Comparison of ENCODE assay signal across 8 cellular contexts in genomic region chr15:70100495-70101331, GRCh38. TPM values are rescaled to one million over a fixed set of nuclear protein-coding genes. Genes with fewer than 3 reads are reported as not detected.
DNase-seq lines count a peak whose midpoint lies in the region; ATAC-seq and TF ChIP-seq lines count a peak whose summit lies in the region.

No MANE protein-coding gene starts in this region.

- no peak overlapping the region for H2AK5ac ChIP-seq in mesenchymal stem cell (ENCODE audit: low read length, severe bottlenecking)

- peak overlapping the region; percentile 95 for H4K8ac ChIP-seq in mesenchymal stem cell (ENCODE audit: low read length)

- 2% methylated on average over 50 of the region's 53 CpGs for WGBS in mesenchymal stem cell

- H3K36me3 ChIP-seq in mesenchymal stem cell (ENCODE audit: control insufficient read depth in 1 of 2, insufficient read depth in 2 of 2, low read depth in 1 of 2, low read length in 2 of 2) = no peaks in the 10 kb centered on the region

- H3K4me3 ChIP-seq in choroid plexus epithelial cell (ENCODE audit: low read depth, low read length) (peak overlapping the region; percentile 49), mesenchymal stem cell (ENCODE audit: insufficient read depth in 1 of 2, low read depth in 1 of 2, low read length in 2 of 2) (peak overlapping the region in 1 of 2 experiments; percentile 64)

- H2BK5ac ChIP-seq in mesenchymal stem cell (ENCODE audit: low read depth, low read length, poor library complexity, severe bottlenecking) = no peak overlapping the region

- peak overlapping the region; percentile 93 to 95 for H3K4ac ChIP-seq in mesenchymal stem cell (ENCODE audit: low read depth in 1 of 2, low read length in 2 of 2)

- TF ChIP-seq CTCF in choroid plexus epithelial cell (conservative IDR thresholded peaks at IDR 0.05; ENCODE audit: low read depth, low read length) = peak; percentile 53

- peak overlapping the region; percentile 96 to 100 for H2BK12ac ChIP-seq in mesenchymal stem cell (ENCODE audit: low read length in 2 of 2)

- H3K4me2 ChIP-seq in mesenchymal stem cell (ENCODE audit: low read length, poor library complexity, severe bottlenecking) = peak overlapping the region; percentile 94

- H2AFZ ChIP-seq in mesenchymal stem cell (ENCODE audit: low read depth, low read length) = no peak overlapping the region

- no peak overlapping the region for H3K27ac ChIP-seq in mesenchymal stem cell (ENCODE audit: low read length, poor library complexity, severe bottlenecking)

- H3K23ac ChIP-seq in mesenchymal stem cell (ENCODE audit: low read length in 2 of 2) = peak overlapping the region; percentile 41 to 83

- peaks cover 19 to 29% of the 10 kb centered on the region in 2 experiments for H3K27me3 ChIP-seq in mesenchymal stem cell (ENCODE audit: control insufficient read depth in 1 of 2, insufficient read depth in 1 of 2, low read length in 2 of 2)

- H2BK120ac ChIP-seq in mesenchymal stem cell (ENCODE audit: low read depth, low read length) = peak overlapping the region; percentile 68

- peaks cover 3% of the 10 kb centered on the region for H3K79me1 ChIP-seq in mesenchymal stem cell (replicated peaks; ENCODE audit: low read length, poor library complexity, severe bottlenecking)

- peak; percentile 88 for DNase-seq in ELF-1 (ENCODE audit: low read depth, low spot score)
- DNase-seq in NCI-H1105 treated with DMSO at 0.1 percent for 48 hours (lab: John Stamatoyannopoulos, UW) = peak; percentile 91
- DNase-seq in choroid plexus epithelial cell (ENCODE audit: low read depth) = peak; percentile 78
- peak; percentile 81 for DNase-seq in mesenchymal stem cell
- DNase-seq in stimulated activated CD8-positive, alpha-beta memory T cell treated with anti-CD3 and anti-CD28 coated beads, Interleukin-4, amount 100 ng/mL, for 48 hours = peak; percentile 68

- H4K91ac ChIP-seq in mesenchymal stem cell (ENCODE audit: low read length) = peak overlapping the region; percentile 95

- H3K18ac ChIP-seq in mesenchymal stem cell (ENCODE audit: low read depth in 1 of 2, low read length in 2 of 2) = peak overlapping the region; percentile 87 to 98

- H3K9ac ChIP-seq in mesenchymal stem cell (ENCODE audit: low read length) = peak overlapping the region; percentile 43

- peak; percentile 31 to 36 for ATAC-seq in activated CD4-positive, CD25-positive, alpha-beta regulatory T cell treated with anti-CD3 and anti-CD28 coated beads, Interleukin-2, amount 50 U/mL, for 24 hours
- no peak for ATAC-seq in GM21576 (IDR thresholded peaks at IDR 0.05; ENCODE audit: unreplicated experiment)
- no peak for ATAC-seq in GM19035 (IDR thresholded peaks at IDR 0.05; ENCODE audit: unreplicated experiment)

- peak overlapping the region; percentile 98 for H2BK15ac ChIP-seq in mesenchymal stem cell (ENCODE audit: low read depth, poor library complexity, severe bottlenecking)

- no peaks in the 10 kb centered on the region for H3K9me3 ChIP-seq in mesenchymal stem cell (ENCODE audit: control insufficient read depth, low read length)

- peak overlapping the region in 1 of 2 experiments; percentile 83 for H3K14ac ChIP-seq in mesenchymal stem cell (ENCODE audit: low read length in 2 of 2)

- peaks cover 21% of the 10 kb centered on the region for H3K4me1 ChIP-seq in mesenchymal stem cell (ENCODE audit: control insufficient read depth, insufficient read depth, low read depth, low read length)

RNA-seq across cellular contexts. Expression of gene TLE3, which starts 3.0 kb away (rescaled TPM):
- polyA plus RNA-seq in mesenchymal stem cell (2013, experiment 1 of 2) = 42.9 TPM
- polyA plus RNA-seq in mesenchymal stem cell (2013, experiment 2 of 2) = 39.2 TPM

Comparison
In these comparisons a context has a peak if more than half of its experiments do, and no peak if none do; other contexts are left out.
1. ATAC-seq: peak in activated CD4-positive, CD25-positive, alpha-beta regulatory T cell treated with anti-CD3 and anti-CD28 coated beads, Interleukin-2, amount 50 U/mL, for 24 hours (2 of 2); none in GM21576 (single experiment) and GM19035 (single experiment).
2. Peak in every context shown above with its lines, with median percentiles within 50 percentile points of each other: DNase-seq.